Comparison of ENCODE assay signal across 8 cellular contexts in the genomic region with DNA sequence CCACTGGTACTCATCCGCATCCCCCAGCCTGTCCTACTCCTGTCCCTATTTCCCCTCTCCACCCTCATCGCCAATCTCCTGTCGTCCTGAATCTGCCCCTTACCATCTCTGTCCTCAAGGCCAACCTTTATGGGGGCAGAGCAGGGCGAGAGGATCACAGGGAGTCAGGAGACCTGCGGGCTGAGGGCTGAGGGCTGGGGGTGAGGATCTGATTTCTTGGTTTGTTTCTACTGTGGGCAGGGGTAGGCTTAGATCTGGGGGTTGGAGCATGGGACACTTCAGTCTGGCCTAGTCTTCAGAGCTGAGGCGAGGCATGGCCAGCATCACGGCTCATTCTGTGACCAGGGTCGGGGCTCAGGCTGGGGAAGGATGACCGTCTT. TPM values are rescaled to one million over a fixed set of nuclear protein-coding genes. Genes with fewer than 3 reads are reported as not detected.
DNase-seq lines count a peak whose midpoint lies in the region; ATAC-seq and TF ChIP-seq lines count a peak whose summit lies in the region.

No MANE protein-coding gene starts in this region.

- no peak for TF ChIP-seq RAD21 in liver (IDR thresholded peaks at IDR 0.05)

- H3K27me3 ChIP-seq in liver (ENCODE audit: control insufficient read depth in 4 of 4, insufficient read depth in 4 of 4, low read length in 3 of 4) (no peaks in the 10 kb centered on the region), thymus (ENCODE audit: control insufficient read depth, insufficient read depth) (peaks cover 25% of the 10 kb centered on the region)

- no peaks in the 10 kb centered on the region for H3K27me3 Mint-ChIP-seq in activated CD8-positive, alpha-beta memory T cell treated with anti-CD3 and anti-CD28 coated beads, Interleukin-2, amount 10 ng/mL, durations not matched to agents 7 days and 5 days

- DNase-seq in activated CD8-positive, alpha-beta memory T cell treated with anti-CD3 and anti-CD28 coated beads, Interleukin-2, amount 10 ng/mL, durations not matched to agents 7 days and 5 days, result no peak
- DNase-seq in activated CD8-positive, alpha-beta memory T cell treated with anti-CD3 and anti-CD28 coated beads, Interleukin-2, amount 50 U/mL, for 48 hours, result no peak
- DNase-seq in astrocyte of the spinal cord (ENCODE audit: low read depth, low spot score) (no peak), SHP77 treated with DMSO at 0.1 percent for 48 hours (lab: John Stamatoyannopoulos, UW) (no peak), COR-L47 (lab: John Stamatoyannopoulos, UW) (no peak)

- peaks cover 33% of the 10 kb centered on the region for H3K4me1 Mint-ChIP-seq in activated CD8-positive, alpha-beta memory T cell treated with anti-CD3 and anti-CD28 coated beads, Interleukin-2, amount 10 ng/mL, durations not matched to agents 7 days and 5 days

- H3K4me3 ChIP-seq in astrocyte of the spinal cord (ENCODE audit: low read depth, low read length) (peak overlapping the region; percentile 37), liver (ENCODE audit: low read depth in 1 of 3, low read length in 3 of 3) (peak overlapping the region in 1 of 3 donors; percentile 84), thymus (ENCODE audit: low read length) (peak overlapping the region; percentile 75)

- CTCF ChIA-PET in activated CD8-positive, alpha-beta memory T cell treated with anti-CD3 and anti-CD28 coated beads, Interleukin-2, amount 10 ng/mL, durations not matched to agents 7 days and 5 days (lab: Charles Lee), result interaction anchor here (0.8 to 27.8 kb wide), 34 partner anchors 8 to 252 kb away, joined by 3 to 1113 read pairs (median 9); partner anchors contain the start of genes EML2, ERCC1, FOSB and PPM1N

- peak overlapping the region; percentile 64 for H3K4me3 Mint-ChIP-seq in activated CD8-positive, alpha-beta memory T cell treated with anti-CD3 and anti-CD28 coated beads, Interleukin-2, amount 10 ng/mL, durations not matched to agents 7 days and 5 days

- H3K27ac Mint-ChIP-seq in activated CD8-positive, alpha-beta memory T cell treated with anti-CD3 and anti-CD28 coated beads, Interleukin-2, amount 10 ng/mL, durations not matched to agents 7 days and 5 days, result peak overlapping the region; percentile 83

- TF ChIP-seq CTCF in astrocyte of the spinal cord (IDR thresholded peaks at IDR 0.05; ENCODE audit: low read depth, low read length) (no peak), liver (IDR thresholded peaks at IDR 0.05; ENCODE audit: low read depth, low read length, missing input control) (no peak)

- H3K9ac ChIP-seq in liver (ENCODE audit: low read depth in 1 of 2, low read length in 2 of 2), result no peak overlapping the region

- 71% methylated on average over 9 of the region's 9 CpGs for WGBS in liver
- 80% methylated on average over 9 of the region's 9 CpGs for WGBS in thymus

- peaks cover 4 to 17% (median 9%) of the 10 kb centered on the region in 4 donors for H3K4me1 ChIP-seq in liver (ENCODE audit: control insufficient read depth in 4 of 4, insufficient read depth in 4 of 4, low read length in 3 of 4)
- peaks cover 18% of the 10 kb centered on the region for H3K4me1 ChIP-seq in thymus (ENCODE audit: control insufficient read depth, insufficient read depth, low read length)

- no peak for ATAC-seq in activated CD8-positive, alpha-beta memory T cell treated with anti-CD3 and anti-CD28 coated beads, Interleukin-2, amount 10 ng/mL, durations not matched to agents 7 days and 5 days
- no peak for ATAC-seq in GM21367 (IDR thresholded peaks at IDR 0.05; ENCODE audit: unreplicated experiment)

- no peaks in the 10 kb centered on the region for H3K9me3 ChIP-seq in liver (ENCODE audit: control insufficient read depth in 4 of 4, low read length in 3 of 4)
- no peaks in the 10 kb centered on the region for H3K9me3 ChIP-seq in thymus (ENCODE audit: control insufficient read depth)

- in situ Hi-C loops in astrocyte of the spinal cord (cut with HindIII; ENCODE audit: low sequenced_read_pairs), result no loop called here

- H3K36me3 Mint-ChIP-seq in activated CD8-positive, alpha-beta memory T cell treated with anti-CD3 and anti-CD28 coated beads, Interleukin-2, amount 10 ng/mL, durations not matched to agents 7 days and 5 days, result no peaks in the 10 kb centered on the region

- no peaks in the 10 kb centered on the region for H3K36me3 ChIP-seq in liver (ENCODE audit: control insufficient read depth in 4 of 4, insufficient read depth in 3 of 4, low read depth in 1 of 4, low read length in 3 of 4)
- no peaks in the 10 kb centered on the region for H3K36me3 ChIP-seq in thymus (ENCODE audit: control insufficient read depth, insufficient read depth)

- H3K9me3 Mint-ChIP-seq in activated CD8-positive, alpha-beta memory T cell treated with anti-CD3 and anti-CD28 coated beads, Interleukin-2, amount 10 ng/mL, durations not matched to agents 7 days and 5 days (ENCODE audit: low read depth), result peaks cover 2% of the 10 kb centered on the region

- H3K27ac ChIP-seq in liver (ENCODE audit: low read depth in 1 of 2, low read length in 2 of 2), result peak overlapping the region; percentile 39 to 62
- no peak overlapping the region for H3K27ac ChIP-seq in thymus (ENCODE audit: low read depth)

TF ChIP-seq in liver, 16 proteins besides CTCF, POLR2A, EP300 and RAD21 (continues in another document):
- TF ChIP-seq NR2F2 (IDR thresholded peaks at IDR 0.05), result no peak
- TF ChIP-seq ZBTB33 (IDR thresholded peaks at IDR 0.05), result no peak
- TF ChIP-seq TAF1 (conservative IDR thresholded peaks at IDR 0.05), result no peak
- no peak for TF ChIP-seq SP1 (IDR thresholded peaks at IDR 0.05)
- TF ChIP-seq EGR1 (IDR thresholded peaks at IDR 0.05; ENCODE audit: low read depth in 2 of 2), result no peak
- no peak for TF ChIP-seq HNF4G (IDR thresholded peaks at IDR 0.05)
- TF ChIP-seq HNF4A (conservative IDR thresholded peaks at IDR 0.05), result no peak
- TF ChIP-seq, protein P1, sequence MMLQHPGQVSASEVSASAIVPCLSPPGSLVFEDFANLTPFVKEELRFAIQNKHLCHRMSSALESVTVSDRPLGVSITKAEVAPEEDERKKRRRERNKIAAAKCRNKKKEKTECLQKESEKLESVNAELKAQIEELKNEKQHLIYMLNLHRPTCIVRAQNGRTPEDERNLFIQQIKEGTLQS (IDR thresholded peaks at IDR 0.05), result no peak
- no peak for TF ChIP-seq GABPA (IDR thresholded peaks at IDR 0.05 in 1 of 2, conservative IDR thresholded peaks at IDR 0.05 in 1 of 2)
- TF ChIP-seq FOXA2 (IDR thresholded peaks at IDR 0.05), result no peak
- no peak for TF ChIP-seq FOXA1 (IDR thresholded peaks at IDR 0.05)
- TF ChIP-seq RXRA (IDR thresholded peaks at IDR 0.05), result no peak

RNA-seq across cellular contexts. Expression of gene ERCC1, which starts 16.5 kb away (rescaled TPM):
- total RNA-seq in activated CD8-positive, alpha-beta memory T cell treated with anti-CD3 and anti-CD28 coated beads, Interleukin-2, amount 10 ng/mL, durations not matched to agents 7 days and 5 days, result 10 to 100 TPM; 62.5 to 73.4 TPM
- total RNA-seq in liver, result 10 to 100 TPM; 19.3 to 24.7 TPM
- polyA plus RNA-seq in liver, result 10 to 100 TPM; 19.2 to 28.7 TPM
- polyA plus RNA-seq in thymus, result 42.6 TPM

RNA-seq across cellular contexts. Expression of gene FOSB, which starts 27.5 kb away (rescaled TPM):
- 10 to 100 TPM in 1 of 2 experiments, 1 to 10 TPM in 1; 5.6 to 98.6 TPM for total RNA-seq in activated CD8-positive, alpha-beta memory T cell treated with anti-CD3 and anti-CD28 coated beads, Interleukin-2, amount 10 ng/mL, durations not matched to agents 7 days and 5 days
- total RNA-seq in liver, result 1 to 10 TPM in 1 of 2 donors, under 1 TPM in 1; 0.28 to 1.3 TPM
- polyA plus RNA-seq in liver, result under 1 TPM; 0.18 to 0.51 TPM
- 7.1 TPM for polyA plus RNA-seq in thymus

RNA-seq across cellular contexts. Expression of gene POLR1G, which starts 33.8 kb away (rescaled TPM):
- 10 to 100 TPM in 1 of 2 experiments, 1 to 10 TPM in 1; 8.9 to 12.2 TPM for total RNA-seq in activated CD8-positive, alpha-beta memory T cell treated with anti-CD3 and anti-CD28 coated beads, Interleukin-2, amount 10 ng/mL, durations not matched to agents 7 days and 5 days
- total RNA-seq in liver, result 1 to 10 TPM; 1.9 TPM
- polyA plus RNA-seq in liver (1 to 10 TPM; 1.1 to 2.4 TPM), thymus (1.8 TPM)

RNA-seq across cellular contexts. Expression of gene PPP1R13L, which starts 35.4 kb away (rescaled TPM):
- 10 to 100 TPM in 1 of 2 experiments, 1 to 10 TPM in 1; 6.4 to 11.7 TPM for total RNA-seq in activated CD8-positive, alpha-beta memory T cell treated with anti-CD3 and anti-CD28 coated beads, Interleukin-2, amount 10 ng/mL, durations not matched to agents 7 days and 5 days
- total RNA-seq in liver, result 1 to 10 TPM in 1 of 2 donors, under 1 TPM in 1; 0.51 to 6.5 TPM
- polyA plus RNA-seq in liver, result 1 to 10 TPM; 3.3 to 7.7 TPM
- 41.6 TPM for polyA plus RNA-seq in thymus

RNA-seq across cellular contexts. Expression of gene RTN2, which starts 56.6 kb away (rescaled TPM):
- 1 to 10 TPM; 3.1 to 4.3 TPM for total RNA-seq in activated CD8-positive, alpha-beta memory T cell treated with anti-CD3 and anti-CD28 coated beads, Interleukin-2, amount 10 ng/mL, durations not matched to agents 7 days and 5 days
- 1 to 10 TPM; 1.0 to 1.6 TPM for total RNA-seq in liver
- polyA plus RNA-seq in liver (1 to 10 TPM; 1.3 to 3.5 TPM), thymus (5.0 TPM)
